2 cellular contexts compared by ENCODE assay signal in the genomic region with DNA sequence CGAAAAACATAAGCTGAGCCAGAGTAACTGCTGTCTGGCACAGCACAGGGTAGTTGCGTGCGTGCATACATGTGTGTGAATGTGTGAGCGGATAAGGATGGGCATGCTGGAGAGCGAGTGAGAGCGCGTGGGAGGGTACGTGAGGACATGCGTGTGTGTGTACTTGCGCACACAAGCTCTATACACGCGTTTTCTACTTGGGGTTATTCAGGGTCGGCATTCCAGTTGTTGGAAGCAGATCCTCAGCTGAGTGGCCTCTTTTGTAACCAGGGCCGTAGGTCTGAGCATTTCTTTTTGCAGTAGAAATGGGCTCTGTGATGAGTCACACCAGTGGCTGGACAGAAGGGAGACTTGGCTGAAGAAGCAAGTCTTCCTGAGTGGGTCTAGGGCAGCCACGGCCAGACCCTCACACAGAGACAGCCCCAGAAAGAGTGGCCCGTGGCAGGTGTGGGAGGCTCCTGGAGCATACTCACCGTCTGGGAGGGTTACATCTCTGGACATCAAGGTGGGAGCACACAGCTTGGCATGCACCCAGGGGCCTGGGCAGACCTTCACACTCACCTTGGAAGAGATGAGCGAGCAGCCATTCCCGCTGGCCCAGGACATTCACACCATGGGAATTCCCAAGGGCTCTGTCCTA.
TF ChIP-seq lines count a peak whose summit lies in the region.

No MANE protein-coding gene starts in this region.

TF ChIP-seq in liver, 16 proteins besides CTCF, POLR2A, EP300 and RAD21 (continued from another document):
- TF ChIP-seq, protein P1, sequence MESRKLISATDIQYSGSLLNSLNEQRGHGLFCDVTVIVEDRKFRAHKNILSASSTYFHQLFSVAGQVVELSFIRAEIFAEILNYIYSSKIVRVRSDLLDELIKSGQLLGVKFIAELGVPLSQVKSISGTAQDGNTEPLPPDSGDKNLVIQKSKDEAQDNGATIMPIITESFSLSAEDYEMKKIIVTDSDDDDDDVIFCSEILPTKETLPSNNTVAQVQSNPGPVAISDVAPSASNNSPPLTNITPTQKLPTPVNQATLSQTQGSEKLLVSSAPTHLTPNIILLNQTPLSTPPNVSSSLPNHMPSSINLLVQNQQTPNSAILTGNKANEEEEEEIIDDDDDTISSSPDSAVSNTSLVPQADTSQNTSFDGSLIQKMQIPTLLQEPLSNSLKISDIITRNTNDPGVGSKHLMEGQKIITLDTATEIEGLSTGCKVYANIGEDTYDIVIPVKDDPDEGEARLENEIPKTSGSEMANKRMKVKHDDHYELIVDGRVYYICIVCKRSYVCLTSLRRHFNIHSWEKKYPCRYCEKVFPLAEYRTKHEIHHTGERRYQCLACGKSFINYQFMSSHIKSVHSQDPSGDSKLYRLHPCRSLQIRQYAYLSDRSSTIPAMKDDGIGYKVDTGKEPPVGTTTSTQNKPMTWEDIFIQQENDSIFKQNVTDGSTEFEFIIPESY (IDR thresholded peaks at IDR 0.05): no peak
- TF ChIP-seq SP1 (IDR thresholded peaks at IDR 0.05) (peak; percentile 31), JUND (IDR thresholded peaks at IDR 0.05) (peak in 1 of 2 donors; percentile 45)
TF ChIP-seq in liver: peak in this region for 4.

TF ChIP-seq in HepG2, 621 proteins besides CTCF, POLR2A, EP300 and RAD21 (continued from another document):
- TF ChIP-seq, protein P2, sequence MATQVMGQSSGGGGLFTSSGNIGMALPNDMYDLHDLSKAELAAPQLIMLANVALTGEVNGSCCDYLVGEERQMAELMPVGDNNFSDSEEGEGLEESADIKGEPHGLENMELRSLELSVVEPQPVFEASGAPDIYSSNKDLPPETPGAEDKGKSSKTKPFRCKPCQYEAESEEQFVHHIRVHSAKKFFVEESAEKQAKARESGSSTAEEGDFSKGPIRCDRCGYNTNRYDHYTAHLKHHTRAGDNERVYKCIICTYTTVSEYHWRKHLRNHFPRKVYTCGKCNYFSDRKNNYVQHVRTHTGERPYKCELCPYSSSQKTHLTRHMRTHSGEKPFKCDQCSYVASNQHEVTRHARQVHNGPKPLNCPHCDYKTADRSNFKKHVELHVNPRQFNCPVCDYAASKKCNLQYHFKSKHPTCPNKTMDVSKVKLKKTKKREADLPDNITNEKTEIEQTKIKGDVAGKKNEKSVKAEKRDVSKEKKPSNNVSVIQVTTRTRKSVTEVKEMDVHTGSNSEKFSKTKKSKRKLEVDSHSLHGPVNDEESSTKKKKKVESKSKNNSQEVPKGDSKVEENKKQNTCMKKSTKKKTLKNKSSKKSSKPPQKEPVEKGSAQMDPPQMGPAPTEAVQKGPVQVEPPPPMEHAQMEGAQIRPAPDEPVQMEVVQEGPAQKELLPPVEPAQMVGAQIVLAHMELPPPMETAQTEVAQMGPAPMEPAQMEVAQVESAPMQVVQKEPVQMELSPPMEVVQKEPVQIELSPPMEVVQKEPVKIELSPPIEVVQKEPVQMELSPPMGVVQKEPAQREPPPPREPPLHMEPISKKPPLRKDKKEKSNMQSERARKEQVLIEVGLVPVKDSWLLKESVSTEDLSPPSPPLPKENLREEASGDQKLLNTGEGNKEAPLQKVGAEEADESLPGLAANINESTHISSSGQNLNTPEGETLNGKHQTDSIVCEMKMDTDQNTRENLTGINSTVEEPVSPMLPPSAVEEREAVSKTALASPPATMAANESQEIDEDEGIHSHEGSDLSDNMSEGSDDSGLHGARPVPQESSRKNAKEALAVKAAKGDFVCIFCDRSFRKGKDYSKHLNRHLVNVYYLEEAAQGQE (IDR thresholded peaks at IDR 0.05; ENCODE audit: borderline replicate concordance in 1 of 2, low read depth in 1 of 2, low read length in 2 of 2): no peak
- TF ChIP-seq BCLAF1 (IDR thresholded peaks at IDR 0.05) (no peak), HMGA1 (CRISPR knock-in tag; conservative IDR thresholded peaks at IDR 0.05) (no peak), CEBPB (IDR thresholded peaks at IDR 0.05; ENCODE audit: borderline replicate concordance, low read depth, low read length) (no peak), ZNF589 (CRISPR knock-in tag; conservative IDR thresholded peaks at IDR 0.05) (no peak), ZNF768 (CRISPR knock-in tag; IDR thresholded peaks at IDR 0.05) (no peak), LCORL (IDR thresholded peaks at IDR 0.05) (no peak), LCORL (CRISPR knock-in tag; IDR thresholded peaks at IDR 0.05) (no peak), GRHL1 (CRISPR knock-in tag; conservative IDR thresholded peaks at IDR 0.05) (no peak)
- TF ChIP-seq, protein P3, sequence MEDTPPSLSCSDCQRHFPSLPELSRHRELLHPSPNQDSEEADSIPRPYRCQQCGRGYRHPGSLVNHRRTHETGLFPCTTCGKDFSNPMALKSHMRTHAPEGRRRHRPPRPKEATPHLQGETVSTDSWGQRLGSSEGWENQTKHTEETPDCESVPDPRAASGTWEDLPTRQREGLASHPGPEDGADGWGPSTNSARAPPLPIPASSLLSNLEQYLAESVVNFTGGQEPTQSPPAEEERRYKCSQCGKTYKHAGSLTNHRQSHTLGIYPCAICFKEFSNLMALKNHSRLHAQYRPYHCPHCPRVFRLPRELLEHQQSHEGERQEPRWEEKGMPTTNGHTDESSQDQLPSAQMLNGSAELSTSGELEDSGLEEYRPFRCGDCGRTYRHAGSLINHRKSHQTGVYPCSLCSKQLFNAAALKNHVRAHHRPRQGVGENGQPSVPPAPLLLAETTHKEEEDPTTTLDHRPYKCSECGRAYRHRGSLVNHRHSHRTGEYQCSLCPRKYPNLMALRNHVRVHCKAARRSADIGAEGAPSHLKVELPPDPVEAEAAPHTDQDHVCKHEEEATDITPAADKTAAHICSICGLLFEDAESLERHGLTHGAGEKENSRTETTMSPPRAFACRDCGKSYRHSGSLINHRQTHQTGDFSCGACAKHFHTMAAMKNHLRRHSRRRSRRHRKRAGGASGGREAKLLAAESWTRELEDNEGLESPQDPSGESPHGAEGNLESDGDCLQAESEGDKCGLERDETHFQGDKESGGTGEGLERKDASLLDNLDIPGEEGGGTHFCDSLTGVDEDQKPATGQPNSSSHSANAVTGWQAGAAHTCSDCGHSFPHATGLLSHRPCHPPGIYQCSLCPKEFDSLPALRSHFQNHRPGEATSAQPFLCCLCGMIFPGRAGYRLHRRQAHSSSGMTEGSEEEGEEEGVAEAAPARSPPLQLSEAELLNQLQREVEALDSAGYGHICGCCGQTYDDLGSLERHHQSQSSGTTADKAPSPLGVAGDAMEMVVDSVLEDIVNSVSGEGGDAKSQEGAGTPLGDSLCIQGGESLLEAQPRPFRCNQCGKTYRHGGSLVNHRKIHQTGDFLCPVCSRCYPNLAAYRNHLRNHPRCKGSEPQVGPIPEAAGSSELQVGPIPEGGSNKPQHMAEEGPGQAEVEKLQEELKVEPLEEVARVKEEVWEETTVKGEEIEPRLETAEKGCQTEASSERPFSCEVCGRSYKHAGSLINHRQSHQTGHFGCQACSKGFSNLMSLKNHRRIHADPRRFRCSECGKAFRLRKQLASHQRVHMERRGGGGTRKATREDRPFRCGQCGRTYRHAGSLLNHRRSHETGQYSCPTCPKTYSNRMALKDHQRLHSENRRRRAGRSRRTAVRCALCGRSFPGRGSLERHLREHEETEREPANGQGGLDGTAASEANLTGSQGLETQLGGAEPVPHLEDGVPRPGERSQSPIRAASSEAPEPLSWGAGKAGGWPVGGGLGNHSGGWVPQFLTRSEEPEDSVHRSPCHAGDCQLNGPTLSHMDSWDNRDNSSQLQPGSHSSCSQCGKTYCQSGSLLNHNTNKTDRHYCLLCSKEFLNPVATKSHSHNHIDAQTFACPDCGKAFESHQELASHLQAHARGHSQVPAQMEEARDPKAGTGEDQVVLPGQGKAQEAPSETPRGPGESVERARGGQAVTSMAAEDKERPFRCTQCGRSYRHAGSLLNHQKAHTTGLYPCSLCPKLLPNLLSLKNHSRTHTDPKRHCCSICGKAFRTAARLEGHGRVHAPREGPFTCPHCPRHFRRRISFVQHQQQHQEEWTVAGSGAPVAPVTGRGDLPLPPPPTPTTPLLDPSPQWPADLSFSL (CRISPR knock-in tag; IDR thresholded peaks at IDR 0.05): no peak
- TF ChIP-seq, protein P4, sequence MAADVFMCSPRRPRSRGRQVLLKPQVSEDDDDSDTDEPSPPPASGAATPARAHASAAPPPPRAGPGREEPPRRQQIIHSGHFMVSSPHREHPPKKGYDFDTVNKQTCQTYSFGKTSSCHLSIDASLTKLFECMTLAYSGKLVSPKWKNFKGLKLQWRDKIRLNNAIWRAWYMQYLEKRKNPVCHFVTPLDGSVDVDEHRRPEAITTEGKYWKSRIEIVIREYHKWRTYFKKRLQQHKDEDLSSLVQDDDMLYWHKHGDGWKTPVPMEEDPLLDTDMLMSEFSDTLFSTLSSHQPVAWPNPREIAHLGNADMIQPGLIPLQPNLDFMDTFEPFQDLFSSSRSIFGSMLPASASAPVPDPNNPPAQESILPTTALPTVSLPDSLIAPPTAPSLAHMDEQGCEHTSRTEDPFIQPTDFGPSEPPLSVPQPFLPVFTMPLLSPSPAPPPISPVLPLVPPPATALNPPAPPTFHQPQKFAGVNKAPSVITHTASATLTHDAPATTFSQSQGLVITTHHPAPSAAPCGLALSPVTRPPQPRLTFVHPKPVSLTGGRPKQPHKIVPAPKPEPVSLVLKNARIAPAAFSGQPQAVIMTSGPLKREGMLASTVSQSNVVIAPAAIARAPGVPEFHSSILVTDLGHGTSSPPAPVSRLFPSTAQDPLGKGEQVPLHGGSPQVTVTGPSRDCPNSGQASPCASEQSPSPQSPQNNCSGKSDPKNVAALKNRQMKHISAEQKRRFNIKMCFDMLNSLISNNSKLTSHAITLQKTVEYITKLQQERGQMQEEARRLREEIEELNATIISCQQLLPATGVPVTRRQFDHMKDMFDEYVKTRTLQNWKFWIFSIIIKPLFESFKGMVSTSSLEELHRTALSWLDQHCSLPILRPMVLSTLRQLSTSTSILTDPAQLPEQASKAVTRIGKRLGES (CRISPR knock-in tag; IDR thresholded peaks at IDR 0.05; ENCODE audit: borderline replicate concordance): no peak
- TF ChIP-seq, protein P5, sequence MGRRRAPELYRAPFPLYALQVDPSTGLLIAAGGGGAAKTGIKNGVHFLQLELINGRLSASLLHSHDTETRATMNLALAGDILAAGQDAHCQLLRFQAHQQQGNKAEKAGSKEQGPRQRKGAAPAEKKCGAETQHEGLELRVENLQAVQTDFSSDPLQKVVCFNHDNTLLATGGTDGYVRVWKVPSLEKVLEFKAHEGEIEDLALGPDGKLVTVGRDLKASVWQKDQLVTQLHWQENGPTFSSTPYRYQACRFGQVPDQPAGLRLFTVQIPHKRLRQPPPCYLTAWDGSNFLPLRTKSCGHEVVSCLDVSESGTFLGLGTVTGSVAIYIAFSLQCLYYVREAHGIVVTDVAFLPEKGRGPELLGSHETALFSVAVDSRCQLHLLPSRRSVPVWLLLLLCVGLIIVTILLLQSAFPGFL (CRISPR knock-in tag; IDR thresholded peaks at IDR 0.05): no peak
TF ChIP-seq in HepG2: peak in this region for 0.
